ENCODE assay signal across 16 cellular contexts in genomic region chr5:103915081-103915480, GRCh38.
"Had no signal": no experiment of that assay in that cellular context is flagged by ENCODE, and none has a peak within 500 bp of the region (broad histone marks: within the 10 kb centered on the region; RNA-seq: fewer than 3 reads in every experiment).

No MANE protein-coding gene starts in this region.

- DNase-seq: cortex of kidney; dorsolateral prefrontal cortex; effector CD8-positive, alpha-beta T cell; heart right ventricle; hypothalamus; kidney glomerular epithelial cell; mesendoderm; naive B cell; right cardiac atrium; stimulated activated CD4-positive, alpha-beta T cell treated with anti-CD3 and anti-CD28 coated beads, Interleukin-4, amount 100 ng/mL, for 1 hour; stimulated activated CD8-positive, alpha-beta memory T cell treated with anti-CD3 and anti-CD28 coated beads, Interleukin-4, amount 100 ng/mL, for 48 hours; stimulated activated naive CD8-positive, alpha-beta T cell treated with anti-CD3 and anti-CD28 coated beads, Interleukin-15, Interleukin-2, amounts not matched to agents 100 U/mL and 50 U/mL, for 24 hours; thyroid gland had no signal

- H3K4me3 ChIP-seq: dorsolateral prefrontal cortex, heart right ventricle, smooth muscle cell, suprapubic skin, thyroid gland had no signal

- ATAC-seq: heart right ventricle; right cardiac atrium; stimulated activated effector memory CD8-positive, alpha-beta T cell treated with anti-CD3 and anti-CD28 coated beads, Interleukin-12 subunit alpha, Interleukin-12 subunit beta, amount 100 ng/mL, for 72 hours; stimulated activated naive CD8-positive, alpha-beta T cell treated with anti-CD3 and anti-CD28 coated beads, Interleukin-15, Interleukin-2, amounts not matched to agents 100 U/mL and 50 U/mL, for 24 hours had no signal
